In the genomic region with DNA sequence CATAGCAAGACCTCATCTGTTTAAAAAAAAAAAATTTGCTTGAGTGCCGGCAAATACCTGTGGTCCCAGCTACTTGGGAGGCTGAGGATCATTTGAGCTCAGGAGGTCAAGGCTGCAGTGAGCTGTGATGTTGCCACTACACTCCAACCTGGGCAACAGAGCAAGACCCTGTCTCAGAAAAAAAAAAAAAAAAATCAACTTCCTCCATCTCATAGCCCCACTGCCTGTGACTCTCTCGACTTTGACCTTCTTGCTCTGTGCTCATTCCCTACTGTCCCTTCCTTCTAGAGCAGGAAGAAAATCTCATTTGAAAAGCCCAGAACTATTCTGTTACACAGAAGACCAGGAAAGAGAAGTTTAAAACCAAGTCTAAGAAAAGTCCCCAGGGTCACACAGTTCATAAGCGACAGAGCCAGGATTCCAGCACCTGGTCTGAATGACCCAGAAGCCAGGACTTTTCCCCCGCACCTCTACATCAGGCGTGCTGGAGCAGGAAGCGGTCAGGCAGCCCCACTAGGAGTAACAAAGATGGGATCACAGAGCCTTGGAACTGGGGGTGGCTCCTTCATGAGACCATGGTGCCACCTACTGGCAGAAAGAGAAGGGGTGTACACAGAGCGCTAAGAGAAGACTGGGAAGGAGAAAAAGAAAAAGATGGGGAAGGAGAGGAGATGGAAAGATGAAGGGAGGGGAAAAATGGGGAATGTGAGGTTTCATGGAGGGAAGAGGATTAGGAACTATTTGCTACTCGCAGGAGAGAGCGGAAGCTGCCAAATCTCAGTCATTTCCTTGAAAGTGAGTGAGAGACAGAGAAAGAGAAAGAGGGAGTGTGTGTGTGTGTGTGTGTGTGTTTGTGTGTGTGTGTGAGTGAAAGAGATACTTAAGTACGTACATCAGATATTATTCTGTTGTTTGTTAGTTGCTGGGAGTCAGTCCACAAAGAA, we compare ENCODE assay signal across 8 cellular contexts. TPM values are rescaled to one million over a fixed set of nuclear protein-coding genes. Genes with fewer than 3 reads are reported as not detected.
DNase-seq lines count a peak whose midpoint lies in the region; ATAC-seq and TF ChIP-seq lines count a peak whose summit lies in the region.

No MANE protein-coding gene starts in this region.

- H3K36me3 Mint-ChIP-seq in activated naive CD8-positive, alpha-beta T cell treated with anti-CD3 and anti-CD28 coated beads for 36 hours = no peaks in the 10 kb centered on the region
- no peaks in the 10 kb centered on the region for H3K36me3 Mint-ChIP-seq in glutamatergic neuron (ENCODE audit: unreplicated experiment)

- CTCF ChIA-PET in SK-N-SH (lab: Yijun Ruan, JAX) = interaction anchor here (0.5 to 2.9 kb wide), 21 partner anchors 11 to 200 kb away, joined by 3 to 22 read pairs (median 4); a partner anchor contains a TSS

- H2AFZ ChIP-seq in SK-N-SH (ENCODE audit: low read depth) = peak overlapping the region; percentile 97

- H4K20me1 ChIP-seq in SK-N-SH (ENCODE audit: insufficient read depth) = no peaks in the 10 kb centered on the region

- H3F3A ChIP-seq in SK-N-SH (replicated peaks; ENCODE audit: insufficient read depth) = peaks cover 20% of the 10 kb centered on the region

- intact Hi-C loops in posterior cingulate gyrus (cut with DNase I) = loop anchor here (1.0 to 5.0 kb wide), 3 partner anchors 44 to 142 kb away; a partner anchor contains a TSS

- H3K27ac Mint-ChIP-seq in activated naive CD8-positive, alpha-beta T cell treated with anti-CD3 and anti-CD28 coated beads for 36 hours = no peak overlapping the region
- H3K27ac Mint-ChIP-seq in glutamatergic neuron (ENCODE audit: unreplicated experiment) = no peak overlapping the region

- peak; percentile 98 for TF ChIP-seq RAD21 in SK-N-SH (IDR thresholded peaks at IDR 0.05; ENCODE audit: low read length)

- H3K9me3 ChIP-seq in SK-N-SH = no peaks in the 10 kb centered on the region

- peaks cover 1% of the 10 kb centered on the region for H3K4me1 Mint-ChIP-seq in activated naive CD8-positive, alpha-beta T cell treated with anti-CD3 and anti-CD28 coated beads for 36 hours
- H3K4me1 Mint-ChIP-seq in glutamatergic neuron (ENCODE audit: low read depth, unreplicated experiment) = peaks cover 8% of the 10 kb centered on the region

- no peak overlapping the region for H3K27ac ChIP-seq in SK-N-SH (ENCODE audit: low read depth in 2 of 2, low read length in 1 of 2)

- no peaks in the 10 kb centered on the region for H3K27me3 Mint-ChIP-seq in activated naive CD8-positive, alpha-beta T cell treated with anti-CD3 and anti-CD28 coated beads for 36 hours
- H3K27me3 Mint-ChIP-seq in glutamatergic neuron (ENCODE audit: unreplicated experiment) = peaks cover 3% of the 10 kb centered on the region

- POLR2A ChIA-PET in SK-N-SH (lab: Yijun Ruan, JAX) = no interaction called here

- H3K36me3 ChIP-seq in SK-N-SH (replicated peaks in 1 of 2; ENCODE audit: control insufficient read depth in 1 of 2, insufficient read depth in 2 of 2, low read length in 1 of 2) = no peaks in the 10 kb centered on the region

- H3K9ac ChIP-seq in SK-N-SH = 0 out of 2 replicates have a peak overlapping the region, but pooled peaks have one; percentile 43

- DNase-seq in AG09319 (ENCODE audit: extremely low read depth, low read depth) = peak; percentile 70
- peak; percentile 75 for DNase-seq in NCI-H1092 treated with DMSO at 0.1 percent for 48 hours (lab: John Stamatoyannopoulos, UW)
- peak; percentile 92 for DNase-seq in SK-N-SH
- DNase-seq in activated naive CD8-positive, alpha-beta T cell treated with anti-CD3 and anti-CD28 coated beads for 36 hours = peak; percentile 54
- DNase-seq in glutamatergic neuron = peak; percentile 80
- peak in 9 of 10 donors; percentile 43 to 96 (median 84) for DNase-seq in posterior cingulate gyrus

- TF ChIP-seq CTCF in AG09319 (IDR thresholded peaks at IDR 0.05; ENCODE audit: low read depth, low read length) (peak; percentile 92), SK-N-SH (IDR thresholded peaks at IDR 0.05) (peak; percentile 94), glutamatergic neuron (IDR thresholded peaks at IDR 0.05; ENCODE audit: partially characterized antibody, unreplicated experiment) (peak; percentile 72)

- peak overlapping the region in 1 of 2 experiments; percentile 50; a peak in 1 of 4 replicates for H3K4me3 ChIP-seq in SK-N-SH (ENCODE audit: low read depth in 2 of 2, low read length in 1 of 2)

- no peaks in the 10 kb centered on the region for H3K27me3 ChIP-seq in SK-N-SH (ENCODE audit: insufficient read depth)

- WGBS in SK-N-SH (ENCODE audit: low lambda C conversion rate) = 18% methylated on average over 10 of the region's 10 CpGs

- H3K4me1 ChIP-seq in SK-N-SH (ENCODE audit: control insufficient read depth in 1 of 2, insufficient read depth in 2 of 2, low read depth in 1 of 2, low read length in 1 of 2) = peaks cover 23 to 26% of the 10 kb centered on the region in 2 experiments; a peak in 3 of 4 replicates

- H3K79me2 ChIP-seq in SK-N-SH (ENCODE audit: insufficient read depth) = no peaks in the 10 kb centered on the region

- no peak for TF ChIP-seq EP300 in SK-N-SH (IDR thresholded peaks at IDR 0.05; ENCODE audit: borderline replicate concordance in 1 of 2, low read depth in 1 of 2, low read length in 1 of 2)

- no peaks in the 10 kb centered on the region for H3K9me2 ChIP-seq in SK-N-SH

- no peaks in the 10 kb centered on the region for H3K9me3 Mint-ChIP-seq in activated naive CD8-positive, alpha-beta T cell treated with anti-CD3 and anti-CD28 coated beads for 36 hours
- H3K9me3 Mint-ChIP-seq in glutamatergic neuron (ENCODE audit: unreplicated experiment) = peaks cover 4% of the 10 kb centered on the region

- H3K4me3 Mint-ChIP-seq in activated naive CD8-positive, alpha-beta T cell treated with anti-CD3 and anti-CD28 coated beads for 36 hours = no peak overlapping the region
- no peak overlapping the region for H3K4me3 Mint-ChIP-seq in glutamatergic neuron (ENCODE audit: unreplicated experiment)

- ATAC-seq in GM19455 (IDR thresholded peaks at IDR 0.05; ENCODE audit: unreplicated experiment) = peak; percentile 63
- no peak for ATAC-seq in GM21825 (IDR thresholded peaks at IDR 0.05; ENCODE audit: unreplicated experiment)

- peak overlapping the region; percentile 47; the same call in 1 of the 2 replicates for H3K4me2 ChIP-seq in SK-N-SH

TF ChIP-seq in SK-N-SH, 30 proteins besides CTCF, POLR2A, EP300 and RAD21 (continues in another document):
- peak; percentile 46 for TF ChIP-seq GATA2 (CRISPR knock-in tag; IDR thresholded peaks at IDR 0.05)
- no peak; the same call in 1 of the 2 replicates for TF ChIP-seq YY1 (IDR thresholded peaks at IDR 0.05; ENCODE audit: low read depth)
- peak; percentile 94 for TF ChIP-seq SMC3 (IDR thresholded peaks at IDR 0.05; ENCODE audit: low read depth, low read length)
- TF ChIP-seq RCOR1 (IDR thresholded peaks at IDR 0.05; ENCODE audit: low read length) = peak; percentile 26; the same call in 1 of the 2 replicates

RNA-seq across cellular contexts. Expression of a gene that starts 3.1 kb away (rescaled TPM):
- polyA plus RNA-seq in SK-N-SH (2012; rRNA removed) = not detected in 2 replicates
- polyA plus RNA-seq in SK-N-SH (2012; cell fraction: cytosol; rRNA removed) = not detected in 2 replicates
- not detected in 2 replicates for polyA plus RNA-seq in SK-N-SH (2012; cell fraction: nucleus; rRNA removed)
- total RNA-seq in activated naive CD8-positive, alpha-beta T cell treated with anti-CD3 and anti-CD28 coated beads for 36 hours = not detected
- not detected for total RNA-seq in glutamatergic neuron (ENCODE audit: unreplicated experiment)

RNA-seq across cellular contexts. Expression of a gene that starts 4.5 kb away (rescaled TPM):
- polyA plus RNA-seq in SK-N-SH (2012; rRNA removed) = 12.2 and 13.9 TPM in 2 replicates
- 9.8 and 13.5 TPM in 2 replicates for polyA plus RNA-seq in SK-N-SH (2012; cell fraction: cytosol; rRNA removed)
- 10.2 and 14.0 TPM in 2 replicates for polyA plus RNA-seq in SK-N-SH (2012; cell fraction: nucleus; rRNA removed)
- total RNA-seq in activated naive CD8-positive, alpha-beta T cell treated with anti-CD3 and anti-CD28 coated beads for 36 hours = under 1 TPM in 1 of 2 experiments, not detected in 1; 0.28 TPM
- total RNA-seq in glutamatergic neuron (ENCODE audit: unreplicated experiment) = 2.3 TPM

RNA-seq across cellular contexts. Expression of a gene that starts 18.8 kb away (rescaled TPM):
- 165 and 198 TPM in 2 replicates for polyA plus RNA-seq in SK-N-SH (2012; rRNA removed)
- polyA plus RNA-seq in SK-N-SH (2012; cell fraction: cytosol; rRNA removed) = 92.0 and 140 TPM in 2 replicates
- 333 and 360 TPM in 2 replicates for polyA plus RNA-seq in SK-N-SH (2012; cell fraction: nucleus; rRNA removed)
- 10 to 100 TPM; 34.3 to 38.8 TPM for total RNA-seq in activated naive CD8-positive, alpha-beta T cell treated with anti-CD3 and anti-CD28 coated beads for 36 hours
- total RNA-seq in glutamatergic neuron (ENCODE audit: unreplicated experiment) = 70.2 TPM

RNA-seq across cellular contexts. Expression of a gene that starts 23.7 kb away (rescaled TPM):
- polyA plus RNA-seq in SK-N-SH (2012; rRNA removed) = 4.6 and 5.1 TPM in 2 replicates
- polyA plus RNA-seq in SK-N-SH (2012; cell fraction: cytosol; rRNA removed) = 2.4 and 2.9 TPM in 2 replicates
- 7.8 and 9.1 TPM in 2 replicates for polyA plus RNA-seq in SK-N-SH (2012; cell fraction: nucleus; rRNA removed)
- not detected for total RNA-seq in activated naive CD8-positive, alpha-beta T cell treated with anti-CD3 and anti-CD28 coated beads for 36 hours
- 0.29 TPM for total RNA-seq in glutamatergic neuron (ENCODE audit: unreplicated experiment)

RNA-seq across cellular contexts. Expression of a gene that starts 47.0 kb away (rescaled TPM):
- polyA plus RNA-seq in SK-N-SH (2012; rRNA removed) = 4.0 and 6.2 TPM in 2 replicates
- polyA plus RNA-seq in SK-N-SH (2012; cell fraction: cytosol; rRNA removed) = 6.1 and 6.2 TPM in 2 replicates
- polyA plus RNA-seq in SK-N-SH (2012; cell fraction: nucleus; rRNA removed) = 5.0 and 8.1 TPM in 2 replicates
- 1 to 10 TPM; 1.1 to 1.8 TPM for total RNA-seq in activated naive CD8-positive, alpha-beta T cell treated with anti-CD3 and anti-CD28 coated beads for 36 hours
- total RNA-seq in glutamatergic neuron (ENCODE audit: unreplicated experiment) = 156 TPM
